Comparison of ENCODE assay signal across 10 cellular contexts in genomic region chr3:8416965-8417364, GRCh38.
A peak's percentile ranks its signal among the peaks of the same experiment; 100 is the strongest.
DNase-seq lines count a peak whose midpoint lies in the region; ATAC-seq, FAIRE-seq and TF ChIP-seq lines count a peak whose summit lies in the region.
"Had no signal": no experiment of that assay in that cellular context is flagged by ENCODE, and none has a peak within 500 bp of the region (broad histone marks: within the 10 kb centered on the region; RNA-seq: fewer than 3 reads in every experiment).

No MANE protein-coding gene starts in this region.

- H3K27me3 ChIP-seq in endothelial cell of umbilical vein (ENCODE audit: control insufficient read depth in 2 of 2, insufficient read depth in 2 of 2, low read length in 2 of 2) (no peaks in the 10 kb centered on the region), skeletal muscle satellite cell (ENCODE audit: control insufficient read depth, insufficient read depth, low read length) (peaks cover 11% of the 10 kb centered on the region)

- CTCF ChIA-PET in activated CD8-positive, alpha-beta memory T cell treated with anti-CD3 and anti-CD28 coated beads, Interleukin-2, amount 10 ng/mL, durations not matched to agents 7 days and 5 days (lab: Charles Lee), result interaction anchor here (0.6 to 5.7 kb wide), 16 partner anchors 8 to 1865 kb away, joined by 3 to 67 read pairs (median 4); no protein-coding TSS in a partner anchor
- CTCF ChIA-PET in endothelial cell of umbilical vein (lab: Charles Lee), result interaction anchor here (0.6 to 4.0 kb wide), 38 partner anchors 8 to 1423 kb away, joined by 3 to 67 read pairs (median 4); partner anchors contain the start of gene LMCD1

- no peak for DNase-seq in activated CD8-positive, alpha-beta memory T cell treated with anti-CD3 and anti-CD28 coated beads, Interleukin-2, amount 10 ng/mL, durations not matched to agents 7 days and 5 days
- DNase-seq in activated CD8-positive, alpha-beta memory T cell treated with anti-CD3 and anti-CD28 coated beads, Interleukin-2, amount 50 U/mL, for 4 hours, result no peak
- DNase-seq in M059J (ENCODE audit: low read depth) (peak; percentile 7), endothelial cell of umbilical vein (ENCODE audit: low read depth, low spot score) (peak; percentile 39), NCI-H1694 treated with DMSO at 0.1 percent for 48 hours (lab: John Stamatoyannopoulos, UW) (no peak)
- DNase-seq: activated gamma-delta T cell had no signal

- no peaks in the 10 kb centered on the region for H3K9me1 ChIP-seq in endothelial cell of umbilical vein (replicated peaks; ENCODE audit: control insufficient read depth, extremely low read depth, insufficient read depth, low read length)

- dilution Hi-C loops in endothelial cell of umbilical vein (cut with MboI; ENCODE audit: extremely low pct_ligation_motif_present, low sequenced_read_pairs), result no loop called here

- no peak for ATAC-seq in activated CD8-positive, alpha-beta memory T cell treated with anti-CD3 and anti-CD28 coated beads, Interleukin-2, amount 10 ng/mL, durations not matched to agents 7 days and 5 days
- ATAC-seq in GM18909 (IDR thresholded peaks at IDR 0.05; ENCODE audit: poor library complexity, unreplicated experiment) (no peak), HG02938 (IDR thresholded peaks at IDR 0.05; ENCODE audit: unreplicated experiment) (no peak)

- POLR2A ChIA-PET in endothelial cell of umbilical vein (lab: Charles Lee), result interaction anchor here (0.6 kb wide), 1 partner anchor 84 kb away, joined by 3 read pairs; no protein-coding TSS in a partner anchor

- no peak overlapping the region for H3K4me3 ChIP-seq in endothelial cell of umbilical vein (replicated peaks in 1 of 3; ENCODE audit: insufficient read depth in 1 of 3, low read depth in 1 of 3, low read length in 3 of 3)
- peak overlapping the region; percentile 32 for H3K4me3 ChIP-seq in skeletal muscle satellite cell (ENCODE audit: low read length)

- TF ChIP-seq POLR2A in endothelial cell of umbilical vein (IDR thresholded peaks at IDR 0.05; ENCODE audit: low read depth, low read length), result no peak

- H3K4me2 ChIP-seq in endothelial cell of umbilical vein (ENCODE audit: insufficient read depth, low read length) (peak overlapping the region; percentile 77), skeletal muscle satellite cell (ENCODE audit: low read length) (peak overlapping the region; percentile 63)

- H3K27ac Mint-ChIP-seq in activated CD8-positive, alpha-beta memory T cell treated with anti-CD3 and anti-CD28 coated beads, Interleukin-2, amount 10 ng/mL, durations not matched to agents 7 days and 5 days, result peak overlapping the region; percentile 63

- H3K9me3 ChIP-seq in endothelial cell of umbilical vein (replicated peaks; ENCODE audit: control insufficient read depth, insufficient read depth, low read length) (no peaks in the 10 kb centered on the region), skeletal muscle satellite cell (replicated peaks; ENCODE audit: low read length) (no peaks in the 10 kb centered on the region)
- H3K9me3 ChIP-seq: Caco-2 had no signal

- H3K27ac ChIP-seq in endothelial cell of umbilical vein (ENCODE audit: insufficient read depth, low read depth, low read length), result no peak overlapping the region

- H3K4me3 Mint-ChIP-seq in activated CD8-positive, alpha-beta memory T cell treated with anti-CD3 and anti-CD28 coated beads, Interleukin-2, amount 10 ng/mL, durations not matched to agents 7 days and 5 days, result no peak overlapping the region

- H3K4me1 ChIP-seq in endothelial cell of umbilical vein (ENCODE audit: control insufficient read depth, extremely low read depth, insufficient read depth, low read length), result no peaks in the 10 kb centered on the region
- no peaks in the 10 kb centered on the region for H3K4me1 ChIP-seq in skeletal muscle satellite cell (ENCODE audit: control insufficient read depth, insufficient read depth, low read length)
- H3K4me1 ChIP-seq: Caco-2 had no signal

- BruUV-seq in endothelial cell of umbilical vein (replicated peaks; lab: Mats Ljungman, UMichigan), result no TSS peak

- H3K36me3 Mint-ChIP-seq in activated CD8-positive, alpha-beta memory T cell treated with anti-CD3 and anti-CD28 coated beads, Interleukin-2, amount 10 ng/mL, durations not matched to agents 7 days and 5 days, result no peaks in the 10 kb centered on the region

- H3K36me3 ChIP-seq in endothelial cell of umbilical vein (ENCODE audit: control insufficient read depth in 2 of 2, extremely low read depth in 1 of 2, insufficient read depth in 2 of 2, low read length in 2 of 2) (no peaks in the 10 kb centered on the region), skeletal muscle satellite cell (ENCODE audit: insufficient read depth, low read length) (no peaks in the 10 kb centered on the region)

- TF ChIP-seq CTCF in endothelial cell of umbilical vein (IDR thresholded peaks at IDR 0.05; ENCODE audit: extremely low read depth in 1 of 2, insufficient read depth in 1 of 2, low read depth in 1 of 2, low read length in 2 of 2), result no peak

- no peaks in the 10 kb centered on the region for H3K4me1 Mint-ChIP-seq in activated CD8-positive, alpha-beta memory T cell treated with anti-CD3 and anti-CD28 coated beads, Interleukin-2, amount 10 ng/mL, durations not matched to agents 7 days and 5 days

- intact Hi-C loops in endothelial cell of umbilical vein (cut with micrococcal nuclease), result loop anchor here (1.0 to 5.0 kb wide), 4 partner anchors 27 to 305 kb away; no protein-coding TSS in a partner anchor

- H3K9ac ChIP-seq in endothelial cell of umbilical vein (replicated peaks; ENCODE audit: extremely low read depth, insufficient read depth, low read length) (no peak overlapping the region), skeletal muscle satellite cell (ENCODE audit: low read depth, low read length) (no peak overlapping the region)

- no peaks in the 10 kb centered on the region for H3K27me3 Mint-ChIP-seq in activated CD8-positive, alpha-beta memory T cell treated with anti-CD3 and anti-CD28 coated beads, Interleukin-2, amount 10 ng/mL, durations not matched to agents 7 days and 5 days

- H3K79me2 ChIP-seq in endothelial cell of umbilical vein (ENCODE audit: control insufficient read depth, insufficient read depth, low read length), result no peaks in the 10 kb centered on the region

- no peaks in the 10 kb centered on the region for H4K20me1 ChIP-seq in endothelial cell of umbilical vein (replicated peaks; ENCODE audit: control insufficient read depth, extremely low read depth, insufficient read depth, low read length)

- FAIRE-seq in endothelial cell of umbilical vein (lab: Jason Lieb, UNC), result no peak

- no peaks in the 10 kb centered on the region for H3K9me3 Mint-ChIP-seq in activated CD8-positive, alpha-beta memory T cell treated with anti-CD3 and anti-CD28 coated beads, Interleukin-2, amount 10 ng/mL, durations not matched to agents 7 days and 5 days (ENCODE audit: low read depth)

- no peak overlapping the region for H2AFZ ChIP-seq in endothelial cell of umbilical vein (ENCODE audit: low read depth, low read length)

TF ChIP-seq in endothelial cell of umbilical vein, 7 proteins besides CTCF, POLR2A, EP300 and RAD21:
- TF ChIP-seq EZH2 (IDR thresholded peaks at IDR 0.05; ENCODE audit: borderline replicate concordance, low read depth, low read length, severe bottlenecking), result no peak
- TF ChIP-seq GATA2 (IDR thresholded peaks at IDR 0.05; ENCODE audit: insufficient read depth, insufficient read length, low read depth, low read length), result no peak
- no peak for TF ChIP-seq JUN (IDR thresholded peaks at IDR 0.05; ENCODE audit: borderline replicate concordance, insufficient read depth, insufficient read length, low read depth)
- TF ChIP-seq MYC (IDR thresholded peaks at IDR 0.05; ENCODE audit: low read depth, low read length), result no peak
- no peak for TF ChIP-seq FOS (IDR thresholded peaks at IDR 0.05; ENCODE audit: borderline replicate concordance, insufficient read depth, low read length)
- no peak for TF ChIP-seq MAX (IDR thresholded peaks at IDR 0.05; ENCODE audit: insufficient read depth, insufficient read length)
- no peak for TF ChIP-seq POLR2AphosphoS5 (IDR thresholded peaks at IDR 0.05; ENCODE audit: insufficient read depth, low read depth, low read length)
TF ChIP-seq in endothelial cell of umbilical vein: peak in this region for 0.

Comparison
In these comparisons a context has a peak if more than half of its experiments do, and no peak if none do; other contexts are left out.
1. DNase-seq: peak in M059J (single experiment) and endothelial cell of umbilical vein (single experiment); none in activated CD8-positive, alpha-beta memory T cell treated with anti-CD3 and anti-CD28 coated beads, Interleukin-2, amount 10 ng/mL, durations not matched to agents 7 days and 5 days (single experiment), activated CD8-positive, alpha-beta memory T cell treated with anti-CD3 and anti-CD28 coated beads, Interleukin-2, amount 50 U/mL, for 4 hours (single experiment) and NCI-H1694 treated with DMSO at 0.1 percent for 48 hours (single experiment).